7 cellular contexts compared by ENCODE assay signal in genomic region chr12:124916370-124917134, GRCh38. TPM values are rescaled to one million over a fixed set of nuclear protein-coding genes. Genes with fewer than 3 reads are reported as not detected.
A peak's percentile ranks its signal among the peaks of the same experiment; 100 is the strongest.
DNase-seq lines count a peak whose midpoint lies in the region; ATAC-seq and TF ChIP-seq lines count a peak whose summit lies in the region.

No MANE protein-coding gene starts in this region.

- peak overlapping the region; percentile 99 for H3K4me3 Mint-ChIP-seq in activated CD4-positive, alpha-beta T cell treated with anti-CD3 and anti-CD28 coated beads, Interleukin-2, amount 10 ng/mL, durations not matched to agents 7 days and 5 days
- H3K4me3 Mint-ChIP-seq in neural progenitor cell: peak overlapping the region; percentile 86

- H3K27ac ChIP-seq in HL-60 (replicated peaks) (peak overlapping the region; percentile 100), neural progenitor cell (peak overlapping the region; percentile 69)

- H3K9ac ChIP-seq in neural progenitor cell: no peak overlapping the region

- peak overlapping the region; percentile 84 for H3K4me2 ChIP-seq in neural progenitor cell

- peaks cover 80% of the 10 kb centered on the region for H3K4me1 Mint-ChIP-seq in activated CD4-positive, alpha-beta T cell treated with anti-CD3 and anti-CD28 coated beads, Interleukin-2, amount 10 ng/mL, durations not matched to agents 7 days and 5 days
- peaks cover 76% of the 10 kb centered on the region for H3K4me1 Mint-ChIP-seq in neural progenitor cell

- no peaks in the 10 kb centered on the region for H3K36me3 ChIP-seq in neural progenitor cell

- H3K27me3 ChIP-seq in HL-60 (ENCODE audit: insufficient read depth, poor library complexity, severe bottlenecking): no peaks in the 10 kb centered on the region
- H3K27me3 ChIP-seq in neural progenitor cell: no peaks in the 10 kb centered on the region

- peak in 1 of 2 experiments; percentile 63 for DNase-seq in HL-60 (ENCODE audit: low read depth in 1 of 2, low spot score in 1 of 2)
- peak; percentile 53 for DNase-seq in activated CD4-positive, alpha-beta T cell treated with anti-CD3 and anti-CD28 coated beads, Interleukin-2, amount 10 ng/mL, durations not matched to agents 7 days and 5 days
- DNase-seq in fibroblast of mammary gland (ENCODE audit: low read depth): peak; percentile 97
- DNase-seq in neural progenitor cell (ENCODE audit: low spot score): peak; percentile 52
- DNase-seq in OCI-M2 (lab: John Stamatoyannopoulos, UW; ENCODE audit: unreplicated experiment): no peak
- DNase-seq in DMS79 treated with DMSO at 0.1 percent for 48 hours (lab: John Stamatoyannopoulos, UW): no peak

- peaks cover 51% of the 10 kb centered on the region for H3K4me1 ChIP-seq in neural progenitor cell

- peaks cover 61% of the 10 kb centered on the region for H3F3A ChIP-seq in neural progenitor cell (ENCODE audit: low read depth)

- peaks cover 37% of the 10 kb centered on the region for H3K79me2 ChIP-seq in neural progenitor cell (ENCODE audit: low read depth)

- POLR2A ChIA-PET in activated CD4-positive, alpha-beta T cell treated with anti-CD3 and anti-CD28 coated beads, Interleukin-2, amount 10 ng/mL, durations not matched to agents 7 days and 5 days (lab: Charles Lee): interaction anchor here (0.9 kb wide), 1 partner anchor 10 kb away, joined by 3 read pairs; no protein-coding TSS in a partner anchor

- CTCF ChIA-PET in activated CD4-positive, alpha-beta T cell treated with anti-CD3 and anti-CD28 coated beads, Interleukin-2, amount 10 ng/mL, durations not matched to agents 7 days and 5 days (lab: Charles Lee): interaction anchor here (1.0 to 5.9 kb wide), 3 partner anchors 10 to 24 kb away, joined by 7 to 42 read pairs (median 20); no protein-coding TSS in a partner anchor

- H3K9me3 ChIP-seq in neural progenitor cell (ENCODE audit: low read depth): no peaks in the 10 kb centered on the region

- peaks cover 24% of the 10 kb centered on the region for H4K20me1 ChIP-seq in neural progenitor cell (ENCODE audit: low read depth)

- H3K9me3 Mint-ChIP-seq in activated CD4-positive, alpha-beta T cell treated with anti-CD3 and anti-CD28 coated beads, Interleukin-2, amount 10 ng/mL, durations not matched to agents 7 days and 5 days: no peaks in the 10 kb centered on the region
- H3K9me3 Mint-ChIP-seq in neural progenitor cell: peaks cover 5% of the 10 kb centered on the region

- TF ChIP-seq CTCF in HL-60 (IDR thresholded peaks at IDR 0.05; ENCODE audit: insufficient read depth, low read length) (no peak), fibroblast of mammary gland (conservative IDR thresholded peaks at IDR 0.05; ENCODE audit: control insufficient read depth, insufficient read depth, low read depth, low read length) (no peak), neural progenitor cell (IDR thresholded peaks at IDR 0.05) (no peak)

- no peak for ATAC-seq in HG03097 (IDR thresholded peaks at IDR 0.05; ENCODE audit: low FRiP score, unreplicated experiment)

- H3K4me3 ChIP-seq in HL-60 (replicated peaks; ENCODE audit: insufficient read depth, low read length) (no peak overlapping the region), fibroblast of mammary gland (ENCODE audit: control insufficient read depth, low read depth, low read length) (peak overlapping the region; percentile 100), neural progenitor cell (peak overlapping the region; percentile 90)

- no peaks in the 10 kb centered on the region for H3K27me3 Mint-ChIP-seq in activated CD4-positive, alpha-beta T cell treated with anti-CD3 and anti-CD28 coated beads, Interleukin-2, amount 10 ng/mL, durations not matched to agents 7 days and 5 days
- H3K27me3 Mint-ChIP-seq in neural progenitor cell (ENCODE audit: insufficient read depth, low read depth): peaks cover 31% of the 10 kb centered on the region

- H2AFZ ChIP-seq in neural progenitor cell (replicated peaks): peak overlapping the region; percentile 41

- H3K36me3 Mint-ChIP-seq in activated CD4-positive, alpha-beta T cell treated with anti-CD3 and anti-CD28 coated beads, Interleukin-2, amount 10 ng/mL, durations not matched to agents 7 days and 5 days (ENCODE audit: low read depth): peaks cover 25% of the 10 kb centered on the region
- peaks cover 24% of the 10 kb centered on the region for H3K36me3 Mint-ChIP-seq in neural progenitor cell

- peak overlapping the region; percentile 100 for H3K27ac Mint-ChIP-seq in activated CD4-positive, alpha-beta T cell treated with anti-CD3 and anti-CD28 coated beads, Interleukin-2, amount 10 ng/mL, durations not matched to agents 7 days and 5 days
- peak overlapping the region; percentile 99 for H3K27ac Mint-ChIP-seq in neural progenitor cell

RNA-seq across cellular contexts. Expression of gene UBC, which starts 2.1 kb away (rescaled TPM):
- total RNA-seq in activated CD4-positive, alpha-beta T cell treated with anti-CD3 and anti-CD28 coated beads, Interleukin-2, amount 10 ng/mL, durations not matched to agents 7 days and 5 days: 100 to 1,000 TPM; 749 to 755 TPM
- 857 and 897 TPM in 2 replicates for total RNA-seq in neural progenitor cell (ENCODE audit: low replicate concordance)

RNA-seq across cellular contexts. Expression of gene SCARB1, which starts 52.9 kb away (rescaled TPM):
- 1 to 10 TPM; 5.3 to 6.2 TPM for total RNA-seq in activated CD4-positive, alpha-beta T cell treated with anti-CD3 and anti-CD28 coated beads, Interleukin-2, amount 10 ng/mL, durations not matched to agents 7 days and 5 days
- total RNA-seq in neural progenitor cell (ENCODE audit: low replicate concordance): 4.3 and 7.8 TPM in 2 replicates

Comparison
In these comparisons a context has a peak if more than half of its experiments do, and no peak if none do; other contexts are left out.
1. DNase-seq: peak in activated CD4-positive, alpha-beta T cell treated with anti-CD3 and anti-CD28 coated beads, Interleukin-2, amount 10 ng/mL, durations not matched to agents 7 days and 5 days (single experiment), fibroblast of mammary gland (single experiment) and neural progenitor cell (single experiment); none in OCI-M2 (single experiment) and DMS79 treated with DMSO at 0.1 percent for 48 hours (single experiment).